In the genomic region with DNA sequence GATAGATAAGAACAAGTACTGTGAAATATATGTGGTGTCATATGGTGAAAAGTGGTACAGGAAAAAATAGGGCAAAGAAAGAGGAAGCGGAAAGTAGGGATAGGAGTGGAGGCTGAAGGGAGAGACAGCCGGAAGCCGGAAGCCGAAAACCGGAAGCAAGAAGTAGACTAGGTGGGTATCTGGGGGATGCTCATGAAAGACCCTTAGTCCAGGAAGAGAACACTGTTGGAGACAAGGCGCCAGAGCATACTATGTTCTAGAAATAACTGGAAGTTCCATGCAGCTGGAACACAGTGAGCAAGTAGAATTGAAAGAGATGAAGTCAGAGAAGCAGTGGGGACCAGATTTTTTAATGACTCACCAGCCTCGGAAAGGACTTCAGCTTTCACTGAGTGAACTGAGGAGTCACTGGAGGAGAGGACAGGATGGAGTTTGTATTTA, we compare ENCODE assay signal across 15 cellular contexts. TPM values are rescaled to one million over a fixed set of nuclear protein-coding genes. Genes with fewer than 3 reads are reported as not detected.
DNase-seq lines count a peak whose midpoint lies in the region; ATAC-seq, FAIRE-seq and TF ChIP-seq lines count a peak whose summit lies in the region.
"Had no signal": no experiment of that assay in that cellular context is flagged by ENCODE, and none has a peak within 500 bp of the region (broad histone marks: within the 10 kb centered on the region; RNA-seq: fewer than 3 reads in every experiment).

No MANE protein-coding gene starts in this region.

- H3K4me2 ChIP-seq in endothelial cell of umbilical vein (ENCODE audit: insufficient read depth, low read length), result peak overlapping the region; percentile 26

- no peak overlapping the region for H3K4me3 ChIP-seq in endothelial cell of umbilical vein (replicated peaks in 1 of 3; ENCODE audit: insufficient read depth in 1 of 3, low read depth in 1 of 3, low read length in 3 of 3)
- H3K4me3 ChIP-seq: body of pancreas, tibial nerve had no signal

- no peaks in the 10 kb centered on the region for H3K79me2 ChIP-seq in endothelial cell of umbilical vein (ENCODE audit: control insufficient read depth, insufficient read depth, low read length)

- H3K27ac ChIP-seq in endothelial cell of umbilical vein (ENCODE audit: insufficient read depth, low read depth, low read length), result no peak overlapping the region
- H3K27ac ChIP-seq: 22Rv1, body of pancreas, epithelial cell of prostate, tibial nerve had no signal

- intact Hi-C loops in endothelial cell of umbilical vein (cut with micrococcal nuclease), result loop anchor here (2.0 to 10.0 kb wide), 3 partner anchors 79 to 443 kb away; no protein-coding TSS in a partner anchor

- dilution Hi-C loops in endothelial cell of umbilical vein (cut with MboI; ENCODE audit: extremely low pct_ligation_motif_present, low sequenced_read_pairs), result no loop called here

- DNase-seq in DMS53 (lab: John Stamatoyannopoulos, UW) (peak; percentile 8), DMS53 treated with DMSO at 0.1 percent for 48 hours (lab: John Stamatoyannopoulos, UW; ENCODE audit: unreplicated experiment) (no peak), RPMI7951 (ENCODE audit: low read depth) (peak; percentile 40), endothelial cell of umbilical vein (ENCODE audit: low read depth, low spot score) (no peak), renal cortical epithelial cell (ENCODE audit: low read depth) (peak; percentile 54), NCI-H2029 (lab: John Stamatoyannopoulos, UW) (no peak), NCI-H146 (lab: John Stamatoyannopoulos, UW) (no peak)
- DNase-seq: activated T-cell treated with anti-CD3 and anti-CD28 coated beads, Interleukin-2, amount 50 U/mL, for 48 hours; body of pancreas had no signal

- peaks cover 17% of the 10 kb centered on the region for H3K4me1 ChIP-seq in endothelial cell of umbilical vein (ENCODE audit: control insufficient read depth, extremely low read depth, insufficient read depth, low read length)
- H3K4me1 ChIP-seq: body of pancreas had no signal

- no peak for TF ChIP-seq POLR2A in endothelial cell of umbilical vein (IDR thresholded peaks at IDR 0.05; ENCODE audit: low read depth, low read length)

- H3K36me3 ChIP-seq in endothelial cell of umbilical vein (ENCODE audit: control insufficient read depth in 2 of 2, extremely low read depth in 1 of 2, insufficient read depth in 2 of 2, low read length in 2 of 2), result no peaks in the 10 kb centered on the region
- H3K36me3 ChIP-seq: tibial nerve had no signal

- no peak for TF ChIP-seq CTCF in endothelial cell of umbilical vein (IDR thresholded peaks at IDR 0.05; ENCODE audit: extremely low read depth in 1 of 2, insufficient read depth in 1 of 2, low read depth in 1 of 2, low read length in 2 of 2)

- BruUV-seq in endothelial cell of umbilical vein (replicated peaks; lab: Mats Ljungman, UMichigan), result no TSS peak

- H4K20me1 ChIP-seq in endothelial cell of umbilical vein (replicated peaks; ENCODE audit: control insufficient read depth, extremely low read depth, insufficient read depth, low read length), result no peaks in the 10 kb centered on the region

- H3K9ac ChIP-seq in endothelial cell of umbilical vein (replicated peaks; ENCODE audit: extremely low read depth, insufficient read depth, low read length), result no peak overlapping the region

- no peak for ATAC-seq in GM21381 (IDR thresholded peaks at IDR 0.05; ENCODE audit: unreplicated experiment)
- ATAC-seq: body of pancreas, WTC11 had no signal

- H3K9me3 ChIP-seq in endothelial cell of umbilical vein (replicated peaks; ENCODE audit: control insufficient read depth, insufficient read depth, low read length), result no peaks in the 10 kb centered on the region
- H3K9me3 ChIP-seq: body of pancreas, tibial nerve had no signal

- peak; percentile 21 for FAIRE-seq in endothelial cell of umbilical vein (lab: Jason Lieb, UNC)
- FAIRE-seq: GM12892 had no signal

- peak overlapping the region; percentile 69 for H2AFZ ChIP-seq in endothelial cell of umbilical vein (ENCODE audit: low read depth, low read length)

- POLR2A ChIA-PET in endothelial cell of umbilical vein (lab: Charles Lee), result no interaction called here

- H3K9me1 ChIP-seq in endothelial cell of umbilical vein (replicated peaks; ENCODE audit: control insufficient read depth, extremely low read depth, insufficient read depth, low read length), result no peaks in the 10 kb centered on the region

- no peaks in the 10 kb centered on the region for H3K27me3 ChIP-seq in endothelial cell of umbilical vein (ENCODE audit: control insufficient read depth in 2 of 2, insufficient read depth in 2 of 2, low read length in 2 of 2)
- H3K27me3 ChIP-seq: body of pancreas, tibial nerve had no signal

- CTCF ChIA-PET in endothelial cell of umbilical vein (lab: Charles Lee), result interaction anchor here (0.8 to 2.7 kb wide), 6 partner anchors 20 to 441 kb away, joined by 3 to 9 read pairs (median 3); no protein-coding TSS in a partner anchor

TF ChIP-seq in endothelial cell of umbilical vein, 7 proteins besides CTCF, POLR2A, EP300 and RAD21:
- TF ChIP-seq EZH2 (IDR thresholded peaks at IDR 0.05; ENCODE audit: borderline replicate concordance, low read depth, low read length, severe bottlenecking) (no peak), POLR2AphosphoS5 (IDR thresholded peaks at IDR 0.05; ENCODE audit: insufficient read depth, low read depth, low read length) (no peak), GATA2 (IDR thresholded peaks at IDR 0.05; ENCODE audit: insufficient read depth, insufficient read length, low read depth, low read length) (no peak), MYC (IDR thresholded peaks at IDR 0.05; ENCODE audit: low read depth, low read length) (no peak), FOS (IDR thresholded peaks at IDR 0.05; ENCODE audit: borderline replicate concordance, insufficient read depth, low read length) (peak; percentile 34)

RNA-seq across cellular contexts. Expression of a gene that starts 22.5 kb away (rescaled TPM):
- total RNA-seq in RPMI7951 (2014; rRNA removed; shearing (Covaris generic)), result not detected in 2 replicates
- 0.35 and 0.51 TPM in 2 replicates for total RNA-seq in endothelial cell of umbilical vein
- 0.40 TPM in 2 replicates for polyA plus RNA-seq in endothelial cell of umbilical vein
- 0.40 and 0.42 TPM in 2 replicates for polyA plus RNA-seq in endothelial cell of umbilical vein (2011; cell fraction: cytosol; rRNA removed)
- polyA plus RNA-seq in endothelial cell of umbilical vein (2011; cell fraction: nucleus; rRNA removed), result 0.24 and 0.49 TPM in 2 replicates
- polyA plus RNA-seq in endothelial cell of umbilical vein (2012), result 0.21 and 0.34 TPM in 2 replicates
- polyA minus RNA-seq in endothelial cell of umbilical vein, result 0.44 and 0.70 TPM in 2 replicates
- not detected for polyA minus RNA-seq in endothelial cell of umbilical vein (2011; cell fraction: cytosol; rRNA and poly(A)+ RNA removed)
- 0.43 and 0.82 TPM in 2 replicates for polyA minus RNA-seq in endothelial cell of umbilical vein (2011; cell fraction: nucleus; rRNA and poly(A)+ RNA removed)
- 0.17 and 0.20 TPM in 2 replicates for total RNA-seq in renal cortical epithelial cell
- total RNA-seq: body of pancreas had no signal

Comparison
In these comparisons a context has a peak if more than half of its experiments do, and no peak if none do; other contexts are left out.
1. DNase-seq: peak in DMS53 (single experiment), RPMI7951 (single experiment) and renal cortical epithelial cell (single experiment); none in DMS53 treated with DMSO at 0.1 percent for 48 hours (single experiment), endothelial cell of umbilical vein (single experiment), NCI-H2029 (single experiment) and NCI-H146 (single experiment).